Comparison of ENCODE assay signal across 19 cellular contexts in the genomic region with DNA sequence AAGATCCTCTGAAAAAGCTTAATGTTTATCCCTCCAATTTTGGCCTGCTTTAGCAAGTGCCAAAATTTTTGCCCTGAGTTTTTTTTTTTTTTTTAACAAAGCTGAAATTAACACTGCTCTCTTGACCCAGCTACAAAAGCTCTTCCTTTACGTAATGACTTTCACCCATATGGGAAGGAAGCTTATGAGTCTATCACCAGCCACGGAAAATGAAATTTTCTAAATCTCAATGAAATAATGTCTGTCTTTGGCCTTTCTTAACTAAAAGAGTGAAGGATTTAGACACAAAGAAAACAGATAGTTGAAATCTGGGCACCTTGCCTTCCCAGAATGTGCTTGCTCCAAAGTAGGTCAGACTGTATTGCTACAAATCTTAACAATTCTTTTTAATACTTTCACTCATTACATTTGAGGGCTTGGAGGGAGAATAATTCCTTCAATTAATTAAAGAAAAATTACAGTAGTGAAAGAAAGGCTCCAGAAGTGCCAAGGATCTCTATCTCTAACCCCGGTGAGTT.
A peak's percentile ranks its signal among the peaks of the same experiment; 100 is the strongest.
DNase-seq lines count a peak whose midpoint lies in the region; ATAC-seq and TF ChIP-seq lines count a peak whose summit lies in the region.
"Had no signal": no experiment of that assay in that cellular context is flagged by ENCODE, and none has a peak within 500 bp of the region (broad histone marks: within the 10 kb centered on the region; RNA-seq: fewer than 3 reads in every experiment).

No MANE protein-coding gene starts in this region.

- POLR2A ChIA-PET in RWPE1 (lab: Yijun Ruan, JAX; ENCODE audit: low non-redundant PET), result no interaction called here

- ATAC-seq in left ventricle myocardium superior (peak; percentile 30), gastroesophageal sphincter (no peak), HG02610 (IDR thresholded peaks at IDR 0.05; ENCODE audit: unreplicated experiment) (no peak)
- ATAC-seq: A549, HCT116, HepG2 had no signal

- H3K4me1 ChIP-seq in right atrium auricular region (peaks cover 0 to 1% of the 10 kb centered on the region in 2 donors), gastroesophageal sphincter (peaks cover 2 to 24% (median 10%) of the 10 kb centered on the region in 3 donors), subcutaneous abdominal adipose tissue (ENCODE audit: control insufficient read depth in 5 of 5, insufficient read depth in 5 of 5, low read length in 5 of 5) (peaks cover 0 to 42% (median 10%) of the 10 kb centered on the region in 5 donors)
- H3K4me1 ChIP-seq: A549, Caco-2 had no signal

- peak overlapping the region in 1 of 5 donors; percentile 4 for H3K9ac ChIP-seq in subcutaneous abdominal adipose tissue (ENCODE audit: low read length in 5 of 5)

- no peak for TF ChIP-seq EP300 in gastroesophageal sphincter (IDR thresholded peaks at IDR 0.05)

- no peak overlapping the region for H3K4me3 ChIP-seq in right atrium auricular region
- no peak overlapping the region for H3K4me3 ChIP-seq in gastroesophageal sphincter
- H3K4me3 ChIP-seq in subcutaneous abdominal adipose tissue (ENCODE audit: low read depth in 1 of 5, low read length in 5 of 5), result no peak overlapping the region
- H3K4me3 ChIP-seq: A549 had no signal

- H3K27ac ChIP-seq in right atrium auricular region (no peak overlapping the region), gastroesophageal sphincter (peak overlapping the region in 3 of 4 donors; percentile 2 to 55 (median 52)), subcutaneous abdominal adipose tissue (ENCODE audit: low read depth, low read length) (peak overlapping the region; percentile 35), RWPE1 (no peak overlapping the region)
- H3K27ac ChIP-seq: 22Rv1, A549, C4-2B had no signal

- H3K36me3 ChIP-seq in right atrium auricular region (no peaks in the 10 kb centered on the region), gastroesophageal sphincter (no peaks in the 10 kb centered on the region), subcutaneous abdominal adipose tissue (ENCODE audit: control insufficient read depth in 5 of 5, insufficient read depth in 5 of 5, low read length in 5 of 5) (no peaks in the 10 kb centered on the region)

- intact Hi-C loops in left ventricle myocardium superior (cut with micrococcal nuclease), result no loop called here

- no peak for TF ChIP-seq POLR2A in gastroesophageal sphincter (IDR thresholded peaks at IDR 0.05)

- CTCF ChIA-PET in RWPE1 (lab: Yijun Ruan, JAX), result interaction anchor here (0.6 to 0.8 kb wide), 3 partner anchors 19 to 150 kb away, joined by 3 read pairs; no protein-coding TSS in a partner anchor

- DNase-seq in left ventricle myocardium superior (no peak), right atrium auricular region (ENCODE audit: low spot score) (no peak), RWPE1 (ENCODE audit: low spot score) (no peak), NCI-H2107 treated with DMSO at 0.1 percent for 48 hours (lab: John Stamatoyannopoulos, UW; ENCODE audit: unreplicated experiment) (no peak)
- DNase-seq: AML-193; Caco-2; CD4-positive, alpha-beta T cell; GDM1; GOT3; H7; HFFc6 had no signal

- no peak for TF ChIP-seq CTCF in right atrium auricular region (IDR thresholded peaks at IDR 0.05)
- no peak for TF ChIP-seq CTCF in gastroesophageal sphincter (IDR thresholded peaks at IDR 0.05)
- no peak for TF ChIP-seq CTCF in RWPE1 (conservative IDR thresholded peaks at IDR 0.05; ENCODE audit: low read depth)

- 7 to 20% methylated on average over 3 of the region's 3 CpGs for WGBS in gastroesophageal sphincter (ENCODE audit: low coverage in 1 of 2), 2 donors

- H3K27me3 ChIP-seq in right atrium auricular region, result no peaks in the 10 kb centered on the region
- H3K27me3 ChIP-seq in gastroesophageal sphincter, result no peaks in the 10 kb centered on the region
- H3K27me3 ChIP-seq in subcutaneous abdominal adipose tissue (ENCODE audit: control insufficient read depth in 5 of 5, insufficient read depth in 4 of 5, low read length in 5 of 5), result no peaks in the 10 kb centered on the region

- H3K9me3 ChIP-seq in right atrium auricular region (no peaks in the 10 kb centered on the region), gastroesophageal sphincter (no peaks in the 10 kb centered on the region), subcutaneous abdominal adipose tissue (ENCODE audit: control insufficient read depth in 5 of 5, low read length in 5 of 5) (peaks cover 0 to 4% (median 2%) of the 10 kb centered on the region in 5 donors)
- H3K9me3 ChIP-seq: A549 had no signal

Comparison
In these comparisons a context has a peak if more than half of its experiments do, and no peak if none do; other contexts are left out.
1. H3K27ac ChIP-seq: peak in gastroesophageal sphincter (3 of 4) and subcutaneous abdominal adipose tissue (single experiment); none in right atrium auricular region (0 of 2) and RWPE1 (single experiment).